ENCODE assay signal across 24 cellular contexts in the genomic region with DNA sequence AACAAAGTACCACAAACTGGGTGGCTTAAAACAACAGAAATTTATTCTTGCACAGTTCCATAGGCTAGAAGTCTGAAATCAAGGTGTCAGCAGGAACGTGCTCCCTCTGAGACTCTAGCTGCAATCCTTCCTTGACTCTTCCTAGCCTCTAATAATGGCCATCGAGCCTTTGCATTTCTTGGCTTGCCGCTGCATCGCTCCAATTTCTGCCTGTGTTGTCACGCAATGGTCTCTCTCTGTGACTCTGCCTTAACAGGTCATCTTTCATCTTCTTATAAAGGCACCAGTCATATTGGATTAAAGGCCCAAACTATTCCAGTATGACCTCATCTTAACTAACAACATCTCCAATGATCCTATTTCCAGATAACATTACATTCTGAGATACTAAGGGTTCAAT.
"Had no signal": no experiment of that assay in that cellular context is flagged by ENCODE, and none has a peak within 500 bp of the region (broad histone marks: within the 10 kb centered on the region; RNA-seq: fewer than 3 reads in every experiment).

No MANE protein-coding gene starts in this region.

- H3K27ac Mint-ChIP-seq: activated CD4-positive, alpha-beta memory T cell treated with anti-CD3 and anti-CD28 coated beads, Interleukin-2, amount 10 ng/mL, durations not matched to agents 7 days and 5 days; activated CD4-positive, alpha-beta T cell treated with anti-CD3 and anti-CD28 coated beads for 36 hours; activated naive CD4-positive, alpha-beta T cell treated with anti-CD3 and anti-CD28 coated beads for 36 hours; activated naive CD8-positive, alpha-beta T cell; activated T-helper 17 cell treated with anti-CD3 and anti-CD28 coated beads, Interleukin-2, amount 50 U/mL, for 72 hours; brain; T-cell had no signal

- H3K4me3 Mint-ChIP-seq: activated CD4-positive, alpha-beta memory T cell treated with anti-CD3 and anti-CD28 coated beads, Interleukin-2, amount 10 ng/mL, durations not matched to agents 7 days and 5 days; activated CD4-positive, alpha-beta T cell treated with anti-CD3 and anti-CD28 coated beads for 36 hours; activated naive CD4-positive, alpha-beta T cell treated with anti-CD3 and anti-CD28 coated beads for 36 hours; activated naive CD8-positive, alpha-beta T cell; activated T-helper 17 cell treated with anti-CD3 and anti-CD28 coated beads, Interleukin-2, amount 50 U/mL, for 72 hours; brain; central memory CD8-positive, alpha-beta T cell; T-cell had no signal

- H3K27ac ChIP-seq: PC-9, WERI-Rb-1 had no signal

- H3K4me1 Mint-ChIP-seq: activated T-helper 17 cell treated with anti-CD3 and anti-CD28 coated beads, Interleukin-2, amount 50 U/mL, for 72 hours had no signal

- H3K36me3 Mint-ChIP-seq: activated naive CD8-positive, alpha-beta T cell; brain; T-cell had no signal

- H3K4me3 ChIP-seq: PC-9 had no signal

- H2AFZ ChIP-seq: PC-9 had no signal

- DNase-seq: activated CD4-positive, alpha-beta memory T cell treated with anti-CD3 and anti-CD28 coated beads, Interleukin-2, amount 10 ng/mL, durations not matched to agents 7 days and 5 days; activated CD4-positive, alpha-beta T cell treated with anti-CD3 and anti-CD28 coated beads for 36 hours; activated CD4-positive, alpha-beta T cell treated with anti-CD3 and anti-CD28 coated beads, Interleukin-2, amount 50 U/mL, for 1 hour; activated gamma-delta T cell; activated naive CD4-positive, alpha-beta T cell treated with anti-CD3 and anti-CD28 coated beads for 36 hours; activated T-cell treated with anti-CD3 and anti-CD28 coated beads for 4 hours; activated T-cell treated with anti-CD3 and anti-CD28 coated beads, Interleukin-2, amount 50 U/mL, for 48 hours; amygdala; NCI-H1105 treated with DMSO at 0.1 percent for 48 hours; NCI-H1436 treated with DMSO at 0.1 percent for 48 hours; NCI-H187 treated with DMSO at 0.1 percent for 48 hours; NCI-H2081 treated with DMSO at 0.1 percent for 48 hours; NCI-H526; NCI-H82; NK-92 treated with Interleukin-12 subunit alpha and Interleukin-12 subunit beta, amount 100 ng/mL, for 24 hours; SHP77 treated with DMSO at 0.1 percent for 48 hours; T-cell; T-helper 2 cell; WERI-Rb-1 had no signal

- H3K4me2 ChIP-seq: PC-9 had no signal

- H3K27me3 Mint-ChIP-seq: activated naive CD8-positive, alpha-beta T cell; brain; central memory CD8-positive, alpha-beta T cell; T-cell had no signal

- H3K9me3 Mint-ChIP-seq: activated CD4-positive, alpha-beta memory T cell treated with anti-CD3 and anti-CD28 coated beads, Interleukin-2, amount 10 ng/mL, durations not matched to agents 7 days and 5 days; activated naive CD4-positive, alpha-beta T cell treated with anti-CD3 and anti-CD28 coated beads for 36 hours; activated T-helper 17 cell treated with anti-CD3 and anti-CD28 coated beads, Interleukin-2, amount 50 U/mL, for 72 hours; brain; central memory CD8-positive, alpha-beta T cell; T-cell had no signal

- ATAC-seq: activated CD4-positive, alpha-beta T cell treated with anti-CD3 and anti-CD28 coated beads for 36 hours; activated T-helper 17 cell treated with anti-CD3 and anti-CD28 coated beads, Interleukin-2, amount 50 U/mL, for 72 hours; T-cell had no signal

- H3K36me3 ChIP-seq: WERI-Rb-1 had no signal
